In genomic region chr20:2756056-2756611, GRCh38 we compare ENCODE assay signal across 8 cellular contexts. TPM values are rescaled to one million over a fixed set of nuclear protein-coding genes. Genes with fewer than 3 reads are reported as not detected.
DNase-seq lines count a peak whose midpoint lies in the region; ATAC-seq and TF ChIP-seq lines count a peak whose summit lies in the region.

No MANE protein-coding gene starts in this region.

- no peaks in the 10 kb centered on the region for H3K27me3 ChIP-seq in thoracic aorta (replicated peaks; ENCODE audit: insufficient read depth)

- ATAC-seq in thoracic aorta (ENCODE audit: insufficient number of reproducible peaks, low FRiP score, low read depth) (no peak), GM21526 (IDR thresholded peaks at IDR 0.05; ENCODE audit: low FRiP score, unreplicated experiment) (no peak)

- no peak overlapping the region for H3K4me3 ChIP-seq in thoracic aorta

- no peak overlapping the region for H3K27ac ChIP-seq in thoracic aorta

- peak; percentile 9 for DNase-seq in NK-92 treated with Interleukin-12 subunit alpha and Interleukin-12 subunit beta, amount 100 ng/mL, for 24 hours (lab: John Stamatoyannopoulos, UW)
- no peak for DNase-seq in NK-92 (lab: John Stamatoyannopoulos, UW; ENCODE audit: unreplicated experiment)
- DNase-seq in RPMI7951 (ENCODE audit: low read depth) = peak; percentile 54
- DNase-seq in glomerular visceral epithelial cell (ENCODE audit: extremely low spot score) = peak; percentile 42
- DNase-seq in thoracic aorta (ENCODE audit: low spot score) = no peak
- DNase-seq in NCI-H187 treated with DMSO at 0.1 percent for 48 hours (lab: John Stamatoyannopoulos, UW) = no peak
- DNase-seq in kidney glomerular epithelial cell (lab: John Stamatoyannopoulos, UW) = no peak

- TF ChIP-seq CTCF in thoracic aorta (IDR thresholded peaks at IDR 0.05) = peak; percentile 37

- peaks cover 14 to 21% of the 10 kb centered on the region in 2 donors for H3K4me1 ChIP-seq in thoracic aorta (ENCODE audit: control insufficient read depth in 1 of 2, low read depth in 2 of 2)

- no peaks in the 10 kb centered on the region for H3K9me3 ChIP-seq in thoracic aorta

- no peaks in the 10 kb centered on the region for H3K36me3 ChIP-seq in thoracic aorta

RNA-seq across cellular contexts. Expression of gene CPXM1, which starts 44.3 kb away (rescaled TPM):
- not detected in 2 replicates for total RNA-seq in RPMI7951 (2014; rRNA removed; shearing (Covaris generic))
- total RNA-seq in thoracic aorta = not detected

RNA-seq across cellular contexts. Expression of gene C20orf141, which starts 58.7 kb away (rescaled TPM):
- not detected in 2 replicates for total RNA-seq in RPMI7951 (2014; rRNA removed; shearing (Covaris generic))
- not detected for total RNA-seq in thoracic aorta

Comparison
In these comparisons a context has a peak if more than half of its experiments do, and no peak if none do; other contexts are left out.
1. DNase-seq: peak in NK-92 treated with Interleukin-12 subunit alpha and Interleukin-12 subunit beta, amount 100 ng/mL, for 24 hours (single experiment), RPMI7951 (single experiment) and glomerular visceral epithelial cell (single experiment); none in NK-92 (single experiment), thoracic aorta (single experiment), NCI-H187 treated with DMSO at 0.1 percent for 48 hours (single experiment) and kidney glomerular epithelial cell (single experiment).